2 cellular contexts compared by ENCODE assay signal in the genomic region with DNA sequence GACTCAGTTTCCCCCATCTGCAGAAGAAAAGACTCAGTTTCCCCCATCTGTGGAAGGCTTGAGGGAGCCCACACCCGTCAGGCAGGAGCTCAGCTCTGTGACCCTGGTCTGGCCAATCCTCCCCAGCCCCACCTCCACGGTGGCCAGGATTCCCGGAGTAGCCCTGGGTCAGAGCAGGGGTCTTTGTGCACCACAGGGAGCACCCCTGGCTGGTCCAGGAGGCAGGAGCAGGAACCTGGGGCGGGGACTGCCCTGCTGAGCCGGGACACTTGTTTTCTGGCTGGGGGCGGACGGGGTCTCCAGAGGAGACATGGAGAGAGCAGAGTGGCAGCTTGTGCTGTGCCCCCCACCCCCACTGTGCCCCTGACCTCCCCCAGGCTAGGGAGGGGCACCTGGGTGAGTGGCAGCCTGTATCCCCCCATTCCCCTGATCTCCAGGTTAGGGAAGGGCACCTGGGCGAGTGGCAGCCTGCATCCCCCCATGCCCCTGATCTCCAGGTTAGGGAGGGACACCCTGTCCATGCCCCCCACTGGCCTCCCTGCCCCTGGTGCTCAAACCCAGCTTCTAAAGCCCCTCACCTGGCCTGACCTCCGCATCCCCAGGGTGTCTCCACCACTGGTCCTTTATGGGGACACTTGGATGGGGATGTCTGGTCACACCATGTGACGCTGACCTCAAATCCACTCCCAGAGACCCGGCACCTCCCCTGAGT.
TF ChIP-seq lines count a peak whose summit lies in the region.

No MANE protein-coding gene starts in this region.

TF ChIP-seq in A549, 52 proteins besides CTCF, POLR2A, EP300 and RAD21 (continued from another document):
- TF ChIP-seq, protein P1, sequence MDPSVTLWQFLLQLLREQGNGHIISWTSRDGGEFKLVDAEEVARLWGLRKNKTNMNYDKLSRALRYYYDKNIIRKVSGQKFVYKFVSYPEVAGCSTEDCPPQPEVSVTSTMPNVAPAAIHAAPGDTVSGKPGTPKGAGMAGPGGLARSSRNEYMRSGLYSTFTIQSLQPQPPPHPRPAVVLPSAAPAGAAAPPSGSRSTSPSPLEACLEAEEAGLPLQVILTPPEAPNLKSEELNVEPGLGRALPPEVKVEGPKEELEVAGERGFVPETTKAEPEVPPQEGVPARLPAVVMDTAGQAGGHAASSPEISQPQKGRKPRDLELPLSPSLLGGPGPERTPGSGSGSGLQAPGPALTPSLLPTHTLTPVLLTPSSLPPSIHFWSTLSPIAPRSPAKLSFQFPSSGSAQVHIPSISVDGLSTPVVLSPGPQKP (IDR thresholded peaks at IDR 0.05; ENCODE audit: low read depth, low read length) = no peak
- TF ChIP-seq, protein P2, sequence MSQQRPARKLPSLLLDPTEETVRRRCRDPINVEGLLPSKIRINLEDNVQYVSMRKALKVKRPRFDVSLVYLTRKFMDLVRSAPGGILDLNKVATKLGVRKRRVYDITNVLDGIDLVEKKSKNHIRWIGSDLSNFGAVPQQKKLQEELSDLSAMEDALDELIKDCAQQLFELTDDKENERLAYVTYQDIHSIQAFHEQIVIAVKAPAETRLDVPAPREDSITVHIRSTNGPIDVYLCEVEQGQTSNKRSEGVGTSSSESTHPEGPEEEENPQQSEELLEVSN (IDR thresholded peaks at IDR 0.05; ENCODE audit: borderline replicate concordance, low read depth) = no peak
- no peak for TF ChIP-seq HOXA7 (CRISPR knock-in tag; IDR thresholded peaks at IDR 0.05)
- TF ChIP-seq JUNB (IDR thresholded peaks at IDR 0.05) = no peak
- no peak for TF ChIP-seq ZNF302 (CRISPR knock-in tag; IDR thresholded peaks at IDR 0.05)
- TF ChIP-seq FOSL2 (IDR thresholded peaks at IDR 0.05) = no peak
- no peak for TF ChIP-seq FOSL2 (CRISPR knock-in tag; IDR thresholded peaks at IDR 0.05)
- no peak for TF ChIP-seq CBX2 (IDR thresholded peaks at IDR 0.05; ENCODE audit: borderline replicate concordance, low read depth)
- no peak for TF ChIP-seq KDM1A (IDR thresholded peaks at IDR 0.05; ENCODE audit: low read depth)
- TF ChIP-seq RARB (CRISPR knock-in tag; IDR thresholded peaks at IDR 0.05) = no peak
- TF ChIP-seq, protein P3, sequence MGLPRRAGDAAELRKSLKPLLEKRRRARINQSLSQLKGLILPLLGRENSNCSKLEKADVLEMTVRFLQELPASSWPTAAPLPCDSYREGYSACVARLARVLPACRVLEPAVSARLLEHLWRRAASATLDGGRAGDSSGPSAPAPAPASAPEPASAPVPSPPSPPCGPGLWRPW (IDR thresholded peaks at IDR 0.05) = no peak

TF ChIP-seq in WTC11, 78 proteins besides CTCF, POLR2A, EP300 and RAD21 (continued from another document):
- TF ChIP-seq, protein P4, sequence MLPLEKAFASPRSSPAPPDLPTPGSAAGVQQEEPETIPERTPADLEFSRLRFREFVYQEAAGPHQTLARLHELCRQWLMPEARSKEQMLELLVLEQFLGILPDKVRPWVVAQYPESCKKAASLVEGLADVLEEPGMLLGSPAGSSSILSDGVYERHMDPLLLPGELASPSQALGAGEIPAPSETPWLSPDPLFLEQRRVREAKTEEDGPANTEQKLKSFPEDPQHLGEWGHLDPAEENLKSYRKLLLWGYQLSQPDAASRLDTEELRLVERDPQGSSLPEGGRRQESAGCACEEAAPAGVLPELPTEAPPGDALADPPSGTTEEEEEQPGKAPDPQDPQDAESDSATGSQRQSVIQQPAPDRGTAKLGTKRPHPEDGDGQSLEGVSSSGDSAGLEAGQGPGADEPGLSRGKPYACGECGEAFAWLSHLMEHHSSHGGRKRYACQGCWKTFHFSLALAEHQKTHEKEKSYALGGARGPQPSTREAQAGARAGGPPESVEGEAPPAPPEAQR (CRISPR knock-in tag; IDR thresholded peaks at IDR 0.05) = no peak
- TF ChIP-seq ZNF423 (CRISPR knock-in tag; IDR thresholded peaks at IDR 0.05) = no peak
- TF ChIP-seq FOXK1 (CRISPR knock-in tag; IDR thresholded peaks at IDR 0.05) = no peak
- TF ChIP-seq CBFB (CRISPR knock-in tag; IDR thresholded peaks at IDR 0.05; ENCODE audit: low read depth) = no peak
- TF ChIP-seq, protein P5, sequence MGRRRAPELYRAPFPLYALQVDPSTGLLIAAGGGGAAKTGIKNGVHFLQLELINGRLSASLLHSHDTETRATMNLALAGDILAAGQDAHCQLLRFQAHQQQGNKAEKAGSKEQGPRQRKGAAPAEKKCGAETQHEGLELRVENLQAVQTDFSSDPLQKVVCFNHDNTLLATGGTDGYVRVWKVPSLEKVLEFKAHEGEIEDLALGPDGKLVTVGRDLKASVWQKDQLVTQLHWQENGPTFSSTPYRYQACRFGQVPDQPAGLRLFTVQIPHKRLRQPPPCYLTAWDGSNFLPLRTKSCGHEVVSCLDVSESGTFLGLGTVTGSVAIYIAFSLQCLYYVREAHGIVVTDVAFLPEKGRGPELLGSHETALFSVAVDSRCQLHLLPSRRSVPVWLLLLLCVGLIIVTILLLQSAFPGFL (CRISPR knock-in tag; IDR thresholded peaks at IDR 0.05; ENCODE audit: borderline replicate concordance) = no peak
- no peak for TF ChIP-seq ESRRA (CRISPR knock-in tag; IDR thresholded peaks at IDR 0.05; ENCODE audit: borderline replicate concordance)
- no peak for TF ChIP-seq ZBTB21 (CRISPR knock-in tag; IDR thresholded peaks at IDR 0.05; ENCODE audit: borderline replicate concordance)
- TF ChIP-seq, protein P6, sequence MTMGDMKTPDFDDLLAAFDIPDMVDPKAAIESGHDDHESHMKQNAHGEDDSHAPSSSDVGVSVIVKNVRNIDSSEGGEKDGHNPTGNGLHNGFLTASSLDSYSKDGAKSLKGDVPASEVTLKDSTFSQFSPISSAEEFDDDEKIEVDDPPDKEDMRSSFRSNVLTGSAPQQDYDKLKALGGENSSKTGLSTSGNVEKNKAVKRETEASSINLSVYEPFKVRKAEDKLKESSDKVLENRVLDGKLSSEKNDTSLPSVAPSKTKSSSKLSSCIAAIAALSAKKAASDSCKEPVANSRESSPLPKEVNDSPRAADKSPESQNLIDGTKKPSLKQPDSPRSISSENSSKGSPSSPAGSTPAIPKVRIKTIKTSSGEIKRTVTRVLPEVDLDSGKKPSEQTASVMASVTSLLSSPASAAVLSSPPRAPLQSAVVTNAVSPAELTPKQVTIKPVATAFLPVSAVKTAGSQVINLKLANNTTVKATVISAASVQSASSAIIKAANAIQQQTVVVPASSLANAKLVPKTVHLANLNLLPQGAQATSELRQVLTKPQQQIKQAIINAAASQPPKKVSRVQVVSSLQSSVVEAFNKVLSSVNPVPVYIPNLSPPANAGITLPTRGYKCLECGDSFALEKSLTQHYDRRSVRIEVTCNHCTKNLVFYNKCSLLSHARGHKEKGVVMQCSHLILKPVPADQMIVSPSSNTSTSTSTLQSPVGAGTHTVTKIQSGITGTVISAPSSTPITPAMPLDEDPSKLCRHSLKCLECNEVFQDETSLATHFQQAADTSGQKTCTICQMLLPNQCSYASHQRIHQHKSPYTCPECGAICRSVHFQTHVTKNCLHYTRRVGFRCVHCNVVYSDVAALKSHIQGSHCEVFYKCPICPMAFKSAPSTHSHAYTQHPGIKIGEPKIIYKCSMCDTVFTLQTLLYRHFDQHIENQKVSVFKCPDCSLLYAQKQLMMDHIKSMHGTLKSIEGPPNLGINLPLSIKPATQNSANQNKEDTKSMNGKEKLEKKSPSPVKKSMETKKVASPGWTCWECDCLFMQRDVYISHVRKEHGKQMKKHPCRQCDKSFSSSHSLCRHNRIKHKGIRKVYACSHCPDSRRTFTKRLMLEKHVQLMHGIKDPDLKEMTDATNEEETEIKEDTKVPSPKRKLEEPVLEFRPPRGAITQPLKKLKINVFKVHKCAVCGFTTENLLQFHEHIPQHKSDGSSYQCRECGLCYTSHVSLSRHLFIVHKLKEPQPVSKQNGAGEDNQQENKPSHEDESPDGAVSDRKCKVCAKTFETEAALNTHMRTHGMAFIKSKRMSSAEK (CRISPR knock-in tag; IDR thresholded peaks at IDR 0.05; ENCODE audit: borderline replicate concordance) = no peak
TF ChIP-seq in WTC11: peak in this region for 0.
